ENCODE assay signal across 24 cellular contexts in genomic region chr2:10309286-10309685, GRCh38.
"Had no signal": no experiment of that assay in that cellular context is flagged by ENCODE, and none has a peak within 500 bp of the region (broad histone marks: within the 10 kb centered on the region; RNA-seq: fewer than 3 reads in every experiment).

No MANE protein-coding gene starts in this region.

- H3K4me3 ChIP-seq: cardiac muscle cell, Peyer's patch, SJSA1 had no signal

- H3K9me3 Mint-ChIP-seq: activated naive CD4-positive, alpha-beta T cell treated with anti-CD3 and anti-CD28 coated beads, Interleukin-2, amount 50 U/mL, for 24 hours; T-helper 1 cell treated with Interleukin-12 subunit alpha and Interleukin-12 subunit beta and Interleukin-4 antibody, amounts not matched to agents 30 μg/mL and 1 μg/mL, for 36 hours had no signal

- H3K36me3 Mint-ChIP-seq: activated naive CD4-positive, alpha-beta T cell treated with anti-CD3 and anti-CD28 coated beads, Interleukin-2, amount 50 U/mL, for 24 hours had no signal

- H3K27ac Mint-ChIP-seq: activated CD8-positive, alpha-beta T cell treated with anti-CD3 and anti-CD28 coated beads, Interleukin-2, amount 10 ng/mL, durations not matched to agents 7 days and 5 days; activated naive CD4-positive, alpha-beta T cell treated with anti-CD3 and anti-CD28 coated beads, Interleukin-2, amount 50 U/mL, for 24 hours; T-helper 1 cell treated with Interleukin-12 subunit alpha and Interleukin-12 subunit beta and Interleukin-4 antibody, amounts not matched to agents 30 μg/mL and 1 μg/mL, for 36 hours had no signal

- DNase-seq: activated CD4-positive, alpha-beta T cell treated with anti-CD3 and anti-CD28 coated beads for 48 hours; activated CD4-positive, alpha-beta T cell treated with anti-CD3 and anti-CD28 coated beads, Interleukin-2, amount 50 U/mL, for 4 hours; activated CD8-positive, alpha-beta memory T cell treated with anti-CD3 and anti-CD28 coated beads, Interleukin-2, amount 50 U/mL, for 48 hours; activated CD8-positive, alpha-beta T cell treated with anti-CD3 and anti-CD28 coated beads, Interleukin-2, amount 10 ng/mL, durations not matched to agents 7 days and 5 days; activated effector memory CD4-positive, alpha-beta T cell treated with Interleukin-2 at 50 U/mL for 16 hours; activated naive CD4-positive, alpha-beta T cell; activated T-cell treated with anti-CD3 and anti-CD28 coated beads, Interleukin-2, amount 50 U/mL, for 1 hour; brain microvascular endothelial cell; cerebellar nuclear complex; Karpas-422; NCI-H1048; NCI-H146; NCI-H187 treated with DMSO at 0.1 percent for 48 hours; NCI-H2081 treated with DMSO at 0.1 percent for 48 hours; NCI-H446; NCI-H524; Peyer's patch; SW 1271 had no signal

- H3K27me3 Mint-ChIP-seq: activated naive CD4-positive, alpha-beta T cell treated with anti-CD3 and anti-CD28 coated beads, Interleukin-2, amount 50 U/mL, for 24 hours had no signal

- ATAC-seq: activated CD4-positive, CD25-positive, alpha-beta regulatory T cell treated with anti-CD3 and anti-CD28 coated beads, Interleukin-2, amount 50 U/mL, for 24 hours; activated CD8-positive, alpha-beta T cell treated with anti-CD3 and anti-CD28 coated beads, Interleukin-2, amount 10 ng/mL, durations not matched to agents 7 days and 5 days; SK-N-SH treated with all-trans-retinoic acid at 6 μM for 48 hours had no signal

- H3K36me3 ChIP-seq: brain microvascular endothelial cell, cardiac muscle cell, Peyer's patch had no signal

- H3K9me3 ChIP-seq: Peyer's patch, SJSA1 had no signal

- H3K4me3 Mint-ChIP-seq: activated CD8-positive, alpha-beta T cell treated with anti-CD3 and anti-CD28 coated beads, Interleukin-2, amount 10 ng/mL, durations not matched to agents 7 days and 5 days; activated naive CD4-positive, alpha-beta T cell treated with anti-CD3 and anti-CD28 coated beads, Interleukin-2, amount 50 U/mL, for 24 hours; T-helper 1 cell treated with Interleukin-12 subunit alpha and Interleukin-12 subunit beta and Interleukin-4 antibody, amounts not matched to agents 30 μg/mL and 1 μg/mL, for 36 hours had no signal

- H3K27me3 ChIP-seq: brain microvascular endothelial cell, Peyer's patch, SJSA1 had no signal

- H3K27ac ChIP-seq: brain microvascular endothelial cell, cardiac muscle cell, Peyer's patch, SJSA1 had no signal
